Comparison of ENCODE assay signal across 1 cellular context in the genomic region with DNA sequence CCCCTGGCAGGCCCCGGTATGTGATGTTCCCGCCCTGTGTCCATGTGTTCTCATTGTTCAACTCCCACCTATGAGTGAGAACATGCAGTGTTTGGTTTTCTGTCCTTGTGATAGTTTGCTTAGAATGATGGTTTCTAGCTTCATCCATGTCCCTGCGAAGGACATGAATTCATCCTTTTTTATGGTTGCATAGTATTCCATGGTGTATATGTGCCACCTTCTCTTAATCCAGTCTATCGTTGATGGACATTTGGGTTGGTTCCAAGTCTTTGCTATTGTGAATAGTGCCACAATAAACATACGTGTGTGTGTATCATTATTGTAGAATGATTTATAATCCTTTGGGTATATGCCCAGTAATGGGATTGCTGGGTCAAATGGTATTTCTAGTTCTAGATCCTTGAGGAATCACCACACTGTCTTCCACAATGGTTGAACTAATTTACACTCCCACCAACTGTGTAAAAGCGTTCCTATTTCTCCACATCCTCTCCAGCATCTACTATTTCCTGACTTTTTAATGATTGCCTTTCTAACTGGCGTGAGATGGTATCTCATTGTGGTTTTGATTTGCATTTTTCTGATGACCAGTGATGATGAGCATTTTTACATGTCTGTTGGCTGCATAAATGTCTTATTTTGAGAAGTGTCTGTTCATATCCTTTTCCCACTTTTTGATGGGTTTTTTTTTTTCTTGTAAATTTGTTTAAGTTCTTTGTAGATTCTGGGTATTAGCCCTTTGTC.
A peak's percentile ranks its signal among the peaks of the same experiment; 100 is the strongest.
TF ChIP-seq lines count a peak whose summit lies in the region.

No MANE protein-coding gene starts in this region.

TF ChIP-seq in K562, 482 proteins besides CTCF, POLR2A, EP300 and RAD21 (continued from another document):
- TF ChIP-seq, protein P1, sequence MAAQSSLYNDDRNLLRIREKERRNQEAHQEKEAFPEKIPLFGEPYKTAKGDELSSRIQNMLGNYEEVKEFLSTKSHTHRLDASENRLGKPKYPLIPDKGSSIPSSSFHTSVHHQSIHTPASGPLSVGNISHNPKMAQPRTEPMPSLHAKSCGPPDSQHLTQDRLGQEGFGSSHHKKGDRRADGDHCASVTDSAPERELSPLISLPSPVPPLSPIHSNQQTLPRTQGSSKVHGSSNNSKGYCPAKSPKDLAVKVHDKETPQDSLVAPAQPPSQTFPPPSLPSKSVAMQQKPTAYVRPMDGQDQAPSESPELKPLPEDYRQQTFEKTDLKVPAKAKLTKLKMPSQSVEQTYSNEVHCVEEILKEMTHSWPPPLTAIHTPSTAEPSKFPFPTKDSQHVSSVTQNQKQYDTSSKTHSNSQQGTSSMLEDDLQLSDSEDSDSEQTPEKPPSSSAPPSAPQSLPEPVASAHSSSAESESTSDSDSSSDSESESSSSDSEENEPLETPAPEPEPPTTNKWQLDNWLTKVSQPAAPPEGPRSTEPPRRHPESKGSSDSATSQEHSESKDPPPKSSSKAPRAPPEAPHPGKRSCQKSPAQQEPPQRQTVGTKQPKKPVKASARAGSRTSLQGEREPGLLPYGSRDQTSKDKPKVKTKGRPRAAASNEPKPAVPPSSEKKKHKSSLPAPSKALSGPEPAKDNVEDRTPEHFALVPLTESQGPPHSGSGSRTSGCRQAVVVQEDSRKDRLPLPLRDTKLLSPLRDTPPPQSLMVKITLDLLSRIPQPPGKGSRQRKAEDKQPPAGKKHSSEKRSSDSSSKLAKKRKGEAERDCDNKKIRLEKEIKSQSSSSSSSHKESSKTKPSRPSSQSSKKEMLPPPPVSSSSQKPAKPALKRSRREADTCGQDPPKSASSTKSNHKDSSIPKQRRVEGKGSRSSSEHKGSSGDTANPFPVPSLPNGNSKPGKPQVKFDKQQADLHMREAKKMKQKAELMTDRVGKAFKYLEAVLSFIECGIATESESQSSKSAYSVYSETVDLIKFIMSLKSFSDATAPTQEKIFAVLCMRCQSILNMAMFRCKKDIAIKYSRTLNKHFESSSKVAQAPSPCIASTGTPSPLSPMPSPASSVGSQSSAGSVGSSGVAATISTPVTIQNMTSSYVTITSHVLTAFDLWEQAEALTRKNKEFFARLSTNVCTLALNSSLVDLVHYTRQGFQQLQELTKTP (IDR thresholded peaks at IDR 0.05; ENCODE audit: low read depth in 1 of 2, partially characterized antibody in 2 of 2) = peak in 1 of 2 experiments; percentile 89
- peak; percentile 95 for TF ChIP-seq ZNF146 (CRISPR knock-in tag; IDR thresholded peaks at IDR 0.05; ENCODE audit: unreplicated experiment)
- peak; percentile 76 for TF ChIP-seq BCOR (IDR thresholded peaks at IDR 0.05)
- peak; percentile 24; the same call in 1 of the 2 replicates for TF ChIP-seq ZNF764 (CRISPR knock-in tag; IDR thresholded peaks at IDR 0.05; ENCODE audit: low read depth)
- peak; percentile 82 for TF ChIP-seq ZNF184 (CRISPR knock-in tag; IDR thresholded peaks at IDR 0.05)
- 0 out of 4 replicates have a peak, but pooled peaks of 1 of the 2 experiments have one; percentile 10 for TF ChIP-seq KDM1A (IDR thresholded peaks at IDR 0.05)
- peak; percentile 14; the same call in 1 of the 2 replicates for TF ChIP-seq NFIC (IDR thresholded peaks at IDR 0.05)
